26 cellular contexts compared by ENCODE assay signal in genomic region chr12:21371050-21371449, GRCh38. TPM values are rescaled to one million over a fixed set of nuclear protein-coding genes. Genes with fewer than 3 reads are reported as not detected.
"Had no signal": no experiment of that assay in that cellular context is flagged by ENCODE, and none has a peak within 500 bp of the region (broad histone marks: within the 10 kb centered on the region; RNA-seq: fewer than 3 reads in every experiment).

No MANE protein-coding gene starts in this region.

- H3K4me2 ChIP-seq: hepatocyte had no signal

- H3K79me2 ChIP-seq: hepatocyte had no signal

- H3K4me1 ChIP-seq: esophagus muscularis mucosa, left lung, right lobe of liver, tibial nerve had no signal

- H3K4me3 ChIP-seq: esophagus muscularis mucosa, hepatocyte, left lung, lung, right lobe of liver, skin epidermis, tibial nerve had no signal

- H2AFZ ChIP-seq: hepatocyte had no signal

- DNase-seq: activated CD4-positive, alpha-beta T cell treated with anti-CD3 and anti-CD28 coated beads, Interleukin-2, amount 10 ng/mL, durations not matched to agents 24 days and 14 days; activated CD8-positive, alpha-beta T cell treated with anti-CD3 and anti-CD28 coated beads, Interleukin-2, amount 10 ng/mL, durations not matched to agents 7 days and 5 days; activated gamma-delta T cell treated with Interleukin-2 at 50 U/mL for 16 hours; aorta; effector CD8-positive, alpha-beta T cell; glutamatergic neuron; kidney glomerular epithelial cell; left lung; naive thymus-derived CD4-positive, alpha-beta T cell; posterior cingulate gyrus; right lobe of liver; stimulated activated CD4-positive, alpha-beta T cell treated with anti-CD3 and anti-CD28 coated beads, Interleukin-1b, Interleukin-23, amount 100 ng/mL, for 48 hours; substantia nigra had no signal

- H3K27ac ChIP-seq: esophagus muscularis mucosa, hepatocyte, left lung, right lobe of liver, skin epidermis, tibial nerve had no signal

- H3K27me3 ChIP-seq: esophagus muscularis mucosa, hepatocyte, left lung, right lobe of liver, tibial nerve had no signal

- H3K9me3 ChIP-seq: esophagus muscularis mucosa, left lung, right lobe of liver, tibial nerve had no signal

- FAIRE-seq: frontal cortex, urothelium cell line had no signal

- H3K36me3 ChIP-seq: esophagus muscularis mucosa, left lung, right lobe of liver, tibial nerve had no signal

- ATAC-seq: activated CD4-positive, CD25-positive, alpha-beta regulatory T cell treated with anti-CD3 and anti-CD28 coated beads, Interleukin-2, amount 50 U/mL, for 24 hours; activated CD8-positive, alpha-beta T cell treated with anti-CD3 and anti-CD28 coated beads, Interleukin-2, amount 10 ng/mL, durations not matched to agents 7 days and 5 days; activated naive CD4-positive, alpha-beta T cell treated with anti-CD3 and anti-CD28 coated beads, Interleukin-2, amount 50 U/mL, for 72 hours; left lung; naive thymus-derived CD4-positive, alpha-beta T cell; right lobe of liver had no signal

RNA-seq across cellular contexts. Expression of gene IAPP, which starts 1.7 kb away (rescaled TPM):
- total RNA-seq: activated CD4-positive, alpha-beta T cell treated with anti-CD3 and anti-CD28 coated beads, Interleukin-2, amount 10 ng/mL, durations not matched to agents 24 days and 14 days; activated CD8-positive, alpha-beta T cell treated with anti-CD3 and anti-CD28 coated beads, Interleukin-2, amount 10 ng/mL, durations not matched to agents 7 days and 5 days; activated naive CD4-positive, alpha-beta T cell treated with anti-CD3 and anti-CD28 coated beads, Interleukin-2, amount 50 U/mL, for 72 hours; aorta; cardiac septum; dermis blood vessel endothelial cell; esophagus muscularis mucosa; hepatocyte; left lung; lung; mesenteric fat pad; naive thymus-derived CD4-positive, alpha-beta T cell; omental fat pad; tibial nerve had no signal
- polyA plus RNA-seq: hepatocyte; naive thymus-derived CD4-positive, alpha-beta T cell had no signal

RNA-seq across cellular contexts. Expression of gene SLCO1A2, which starts 36.3 kb away (rescaled TPM):
- total RNA-seq: activated CD8-positive, alpha-beta T cell treated with anti-CD3 and anti-CD28 coated beads, Interleukin-2, amount 10 ng/mL, durations not matched to agents 7 days and 5 days; activated naive CD4-positive, alpha-beta T cell treated with anti-CD3 and anti-CD28 coated beads, Interleukin-2, amount 50 U/mL, for 72 hours; aorta; cardiac septum; mesenteric fat pad; omental fat pad had no signal
- polyA plus RNA-seq: aorta; naive thymus-derived CD4-positive, alpha-beta T cell had no signal
